18 cellular contexts compared by ENCODE assay signal in genomic region chr11:123976770-123977560, GRCh38.
"Had no signal": no experiment of that assay in that cellular context is flagged by ENCODE, and none has a peak within 500 bp of the region (broad histone marks: within the 10 kb centered on the region; RNA-seq: fewer than 3 reads in every experiment).

No MANE protein-coding gene starts in this region.

- H3K4me1 Mint-ChIP-seq: activated CD4-positive, alpha-beta T cell treated with anti-CD3 and anti-CD28 coated beads for 36 hours; naive B cell had no signal

- H3K9me3 Mint-ChIP-seq: stimulated activated naive CD8-positive, alpha-beta T cell treated with anti-CD3 and anti-CD28 coated beads, Interleukin-15, Interleukin-2, amounts not matched to agents 100 ng/mL and 50 ng/mL, for 24 hours had no signal

- H3K36me3 Mint-ChIP-seq: naive B cell had no signal

- H3K27ac ChIP-seq: dorsolateral prefrontal cortex, esophagus muscularis mucosa, lower lobe of right lung, psoas muscle, testis, VCaP had no signal

- H3K27ac Mint-ChIP-seq: activated CD4-positive, alpha-beta T cell treated with anti-CD3 and anti-CD28 coated beads for 36 hours; activated CD8-positive, alpha-beta T cell treated with anti-CD3 and anti-CD28 coated beads for 36 hours; activated T-cell treated with anti-CD3 and anti-CD28 coated beads, Interleukin-2, amount 50 U/mL, for 72 hours; naive B cell; stimulated activated naive CD8-positive, alpha-beta T cell treated with anti-CD3 and anti-CD28 coated beads, Interleukin-15, Interleukin-2, amounts not matched to agents 100 ng/mL and 50 ng/mL, for 24 hours had no signal

- ATAC-seq: activated CD4-positive, alpha-beta T cell treated with anti-CD3 and anti-CD28 coated beads for 36 hours; activated CD8-positive, alpha-beta T cell treated with anti-CD3 and anti-CD28 coated beads for 36 hours; activated T-cell treated with anti-CD3 and anti-CD28 coated beads, Interleukin-2, amount 50 U/mL, for 72 hours; left cardiac atrium; lower lobe of right lung; psoas muscle; sciatic nerve had no signal

- H3K4me3 Mint-ChIP-seq: activated CD4-positive, alpha-beta T cell treated with anti-CD3 and anti-CD28 coated beads for 36 hours; activated CD8-positive, alpha-beta T cell treated with anti-CD3 and anti-CD28 coated beads for 36 hours; activated T-cell treated with anti-CD3 and anti-CD28 coated beads, Interleukin-2, amount 50 U/mL, for 72 hours; naive B cell; stimulated activated naive CD8-positive, alpha-beta T cell treated with anti-CD3 and anti-CD28 coated beads, Interleukin-15, Interleukin-2, amounts not matched to agents 100 ng/mL and 50 ng/mL, for 24 hours had no signal

- DNase-seq: activated CD4-positive, alpha-beta T cell treated with anti-CD3 and anti-CD28 coated beads for 36 hours; activated CD8-positive, alpha-beta memory T cell treated with anti-CD3 and anti-CD28 coated beads, Interleukin-2, amount 50 U/mL, for 4 hours; activated CD8-positive, alpha-beta T cell treated with anti-CD3 and anti-CD28 coated beads for 36 hours; activated T-cell treated with anti-CD3 and anti-CD28 coated beads, Interleukin-2, amount 50 U/mL, for 72 hours; dorsolateral prefrontal cortex; glutamatergic neuron; left cardiac atrium; lower lobe of right lung; naive B cell; occipital lobe; psoas muscle; stimulated activated CD4-positive, alpha-beta T cell treated with anti-CD3 and anti-CD28 coated beads, Interleukin-12 subunit alpha, Interleukin-12 subunit beta, amount 100 ng/mL, for 4 hours; T1000; testis had no signal
